In genomic region chr11:35420371-35420770, GRCh38 we compare ENCODE assay signal across 11 cellular contexts. TPM values are rescaled to one million over a fixed set of nuclear protein-coding genes. Genes with fewer than 3 reads are reported as not detected.
DNase-seq lines count a peak whose midpoint lies in the region; ATAC-seq and TF ChIP-seq lines count a peak whose summit lies in the region.
"Had no signal": no experiment of that assay in that cellular context is flagged by ENCODE, and none has a peak within 500 bp of the region (broad histone marks: within the 10 kb centered on the region; RNA-seq: fewer than 3 reads in every experiment).

No MANE protein-coding gene starts in this region.

- peak; percentile 5 for DNase-seq in stimulated activated CD4-positive, alpha-beta T cell treated with anti-CD3 and anti-CD28 coated beads, Interleukin-15, amount 100 ng/mL, for 24 hours
- no peak for DNase-seq in stimulated activated CD4-positive, alpha-beta T cell treated with anti-CD3 and anti-CD28 coated beads, Interleukin-4, amount 100 ng/mL, for 4 hours
- DNase-seq in choroid plexus epithelial cell (ENCODE audit: low read depth) (no peak), naive B cell (no peak), natural killer cell (no peak), pons (ENCODE audit: low spot score) (no peak), NOMO-1 treated with dmso at 0.1 percent for 144 hours (lab: John Stamatoyannopoulos, UW; ENCODE audit: unreplicated experiment) (no peak)
- DNase-seq: DMS79 had no signal

- H3K4me1 Mint-ChIP-seq in naive B cell (peaks cover 12 to 17% (median 13%) of the 10 kb centered on the region in 3 donors), natural killer cell (peaks cover 0 to 5% of the 10 kb centered on the region in 2 donors)

- no peak for ATAC-seq in naive B cell (ENCODE audit: low read depth in 2 of 2)
- ATAC-seq in HG03439 (IDR thresholded peaks at IDR 0.05; ENCODE audit: unreplicated experiment), result no peak
- no peak for ATAC-seq in natural killer cell

- no peak overlapping the region for H3K27ac Mint-ChIP-seq in naive B cell
- H3K27ac Mint-ChIP-seq in natural killer cell, result no peak overlapping the region

- H3K4me3 Mint-ChIP-seq in naive B cell, result peak overlapping the region; percentile 16 to 81 (median 64)
- H3K4me3 Mint-ChIP-seq in natural killer cell, result no peak overlapping the region

- intact Hi-C loops in natural killer cell (cut with micrococcal nuclease), result no loop called here

- TF ChIP-seq CTCF in choroid plexus epithelial cell (conservative IDR thresholded peaks at IDR 0.05; ENCODE audit: low read depth, low read length) (no peak), natural killer cell (IDR thresholded peaks at IDR 0.05) (no peak)

- H3K27me3 Mint-ChIP-seq in naive B cell, result peaks cover 70 to 82% (median 77%) of the 10 kb centered on the region in 3 donors
- H3K27me3 Mint-ChIP-seq in natural killer cell (ENCODE audit: low read depth in 2 of 2), result peaks cover 60 to 80% of the 10 kb centered on the region in 2 donors

- H3K4me3 ChIP-seq in choroid plexus epithelial cell (ENCODE audit: low read depth, low read length), result peak overlapping the region; percentile 53

- H3K9me3 Mint-ChIP-seq in naive B cell, result no peaks in the 10 kb centered on the region
- no peaks in the 10 kb centered on the region for H3K9me3 Mint-ChIP-seq in natural killer cell

- H3K36me3 Mint-ChIP-seq in naive B cell (no peaks in the 10 kb centered on the region), natural killer cell (no peaks in the 10 kb centered on the region)

RNA-seq across cellular contexts. Expression of gene SLC1A2, which starts 1.0 kb away (rescaled TPM):
- polyA plus RNA-seq in naive B cell (ENCODE audit: low read depth in 6 of 6), result under 1 TPM in 2 of 6 donors, not detected in 4; 0.07 to 0.09 TPM
- total RNA-seq in natural killer cell, result under 1 TPM in 1 of 3 donors, not detected in 2; 0.02 TPM
- total RNA-seq: activated CD8-positive, alpha-beta memory T cell treated with anti-CD3 and anti-CD28 coated beads for 36 hours; epithelial cell of proximal tubule had no signal
